10 cellular contexts compared by ENCODE assay signal in genomic region chr2:101793277-101793969, GRCh38.
DNase-seq lines count a peak whose midpoint lies in the region; ATAC-seq and TF ChIP-seq lines count a peak whose summit lies in the region.
"Had no signal": no experiment of that assay in that cellular context is flagged by ENCODE, and none has a peak within 500 bp of the region (broad histone marks: within the 10 kb centered on the region; RNA-seq: fewer than 3 reads in every experiment).

No MANE protein-coding gene starts in this region.

- H2AFZ ChIP-seq in H9 (ENCODE audit: low read length), result no peak overlapping the region
- no peak overlapping the region for H2AFZ ChIP-seq in smooth muscle cell (ENCODE audit: low read depth)

- no peak overlapping the region for H2BK20ac ChIP-seq in H9 (ENCODE audit: low read depth, low read length, poor library complexity, severe bottlenecking)

- POLR2A ChIA-PET in T-cell (lab: Charles Lee), result no interaction called here

- no peaks in the 10 kb centered on the region for H3K27me3 ChIP-seq in H9 (ENCODE audit: insufficient read depth, low read length)
- H3K27me3 ChIP-seq in smooth muscle cell (ENCODE audit: low read depth), result no peaks in the 10 kb centered on the region

- H4K5ac ChIP-seq in H9 (ENCODE audit: insufficient read length, low read depth, low read length), result no peak overlapping the region

- H3K79me2 ChIP-seq in H9 (ENCODE audit: insufficient read depth, low read length) (peaks cover 15% of the 10 kb centered on the region; the same call in 1 of the 2 replicates), smooth muscle cell (ENCODE audit: low read depth) (peaks cover 99% of the 10 kb centered on the region)

- H3K4me2 ChIP-seq in H9 (ENCODE audit: insufficient read depth, insufficient read length, low read length), result no peak overlapping the region
- H3K4me2 ChIP-seq in smooth muscle cell, result no peak overlapping the region

- H3K27me3 Mint-ChIP-seq in H9 (ENCODE audit: low read depth) (no peaks in the 10 kb centered on the region), T-cell (no peaks in the 10 kb centered on the region)
- H3K27me3 Mint-ChIP-seq: stimulated activated naive CD8-positive, alpha-beta T cell treated with anti-CD3 and anti-CD28 coated beads, Interleukin-15, Interleukin-2, amounts not matched to agents 100 ng/mL and 50 ng/mL, for 24 hours had no signal

- no peak overlapping the region for H3K4me3 Mint-ChIP-seq in H9
- no peak overlapping the region for H3K4me3 Mint-ChIP-seq in T-cell
- H3K4me3 Mint-ChIP-seq: stimulated activated naive CD8-positive, alpha-beta T cell treated with anti-CD3 and anti-CD28 coated beads, Interleukin-15, Interleukin-2, amounts not matched to agents 100 ng/mL and 50 ng/mL, for 24 hours had no signal

- H3K4me1 ChIP-seq in H9 (ENCODE audit: insufficient read depth, low read length), result peaks cover 3% of the 10 kb centered on the region; the same call in 1 of the 2 replicates
- H3K4me1 ChIP-seq in smooth muscle cell (ENCODE audit: low read depth), result peaks cover 6% of the 10 kb centered on the region

- no peaks in the 10 kb centered on the region for H3K79me1 ChIP-seq in H9 (ENCODE audit: insufficient read depth, low read depth, low read length, poor library complexity, severe bottlenecking)

- no peak overlapping the region for H3T11ph ChIP-seq in H9 (ENCODE audit: low read length)

- no peaks in the 10 kb centered on the region for H3K36me3 ChIP-seq in smooth muscle cell (ENCODE audit: low read depth)

- no peaks in the 10 kb centered on the region for H3F3A ChIP-seq in smooth muscle cell (ENCODE audit: low read depth)

- no peak overlapping the region for H3K23ac ChIP-seq in H9 (ENCODE audit: insufficient read length, low read depth, low read length)

- H3K36me3 Mint-ChIP-seq in H9 (ENCODE audit: insufficient read depth in 1 of 3, low read depth in 3 of 3) (peaks cover 0 to 13% (median 5%) of the 10 kb centered on the region in 3 experiments; a peak in 5 of 7 replicates), T-cell (peaks cover 22% of the 10 kb centered on the region)

- no peak overlapping the region for H2AK5ac ChIP-seq in H9 (ENCODE audit: insufficient read length, low read length)

- H3K9me3 ChIP-seq in H9 (ENCODE audit: control insufficient read depth, low read depth, low read length) (no peaks in the 10 kb centered on the region), smooth muscle cell (replicated peaks; ENCODE audit: low read depth) (no peaks in the 10 kb centered on the region)

- no peak overlapping the region for H3K4me3 ChIP-seq in smooth muscle cell

- peaks cover 16 to 32% of the 10 kb centered on the region in 2 experiments for H3K4me1 Mint-ChIP-seq in H9
- H3K4me1 Mint-ChIP-seq in T-cell, result peaks cover 77 to 91% (median 83%) of the 10 kb centered on the region in 3 donors

- H3K27ac ChIP-seq in H9 (ENCODE audit: insufficient read length, low read depth, low read length), result no peak overlapping the region
- no peak overlapping the region for H3K27ac ChIP-seq in smooth muscle cell (ENCODE audit: low read depth)
- H3K27ac ChIP-seq: VCaP had no signal

- TF ChIP-seq CTCF in H9 (conservative IDR thresholded peaks at IDR 0.05) (peak; percentile 62), smooth muscle cell (IDR thresholded peaks at IDR 0.05; ENCODE audit: borderline replicate concordance, insufficient read depth, poor library complexity, severe bottlenecking) (peak; percentile 7)

- no peak overlapping the region for H2BK120ac ChIP-seq in H9 (ENCODE audit: low read depth, low read length, poor library complexity, severe bottlenecking)

- CTCF ChIA-PET in T-cell (lab: Charles Lee), result interaction anchor here in 1 of 2 donors (0.7 kb wide), 1 partner anchor 213 kb away, joined by 7 read pairs; no protein-coding TSS in a partner anchor

- H3K4ac ChIP-seq in H9 (ENCODE audit: low read depth, low read length), result no peak overlapping the region

- no peak overlapping the region for H3K56ac ChIP-seq in H9 (ENCODE audit: insufficient read length, low read depth, low read length)

- no peak overlapping the region for H2BK5ac ChIP-seq in H9 (ENCODE audit: insufficient read length, low read length)

- H4K8ac ChIP-seq in H9 (replicated peaks; ENCODE audit: insufficient read length, low read depth, low read length), result no peak overlapping the region

- no peak overlapping the region for H3K18ac ChIP-seq in H9 (ENCODE audit: insufficient read length, low read depth, low read length)

- H3K9me3 Mint-ChIP-seq in H9 (no peaks in the 10 kb centered on the region), T-cell (no peaks in the 10 kb centered on the region)
- H3K9me3 Mint-ChIP-seq: stimulated activated naive CD8-positive, alpha-beta T cell treated with anti-CD3 and anti-CD28 coated beads, Interleukin-15, Interleukin-2, amounts not matched to agents 100 ng/mL and 50 ng/mL, for 24 hours had no signal

- peak; percentile 81 for DNase-seq in H9
- DNase-seq in T-cell, result peak in 6 of 34 experiments; percentile 6 to 25 (median 15)
- peak; percentile 49 for DNase-seq in left ventricle myocardium superior
- DNase-seq in smooth muscle cell (lab: John Stamatoyannopoulos, UW; ENCODE audit: unreplicated experiment), result no peak
- DNase-seq in ureter (ENCODE audit: low spot score), result no peak
- no peak for DNase-seq in cortex of kidney (lab: John Stamatoyannopoulos, UW)
- no peak for DNase-seq in activated gamma-delta T cell treated with Interleukin-2 at 50 U/mL for 16 hours

- no CpG with 5 or more reads among the region's 3 CpGs for WGBS in H9 (ENCODE audit: extremely low coverage, insufficient read length, low lambda C conversion rate)
- 84% methylated on average over 3 of the region's 3 CpGs for WGBS in smooth muscle cell (ENCODE audit: low lambda C conversion rate)

- H3K27ac Mint-ChIP-seq in H9 (peak overlapping the region in 1 of 3 experiments; percentile 64; a peak in 2 of 7 replicates), T-cell (peak overlapping the region; percentile 12 to 56)
- H3K27ac Mint-ChIP-seq: stimulated activated naive CD8-positive, alpha-beta T cell treated with anti-CD3 and anti-CD28 coated beads, Interleukin-15, Interleukin-2, amounts not matched to agents 100 ng/mL and 50 ng/mL, for 24 hours had no signal

- ATAC-seq in T-cell (replicated peaks in 1 of 4) (peak in 1 of 4 experiments; percentile 44), left ventricle myocardium superior (peak; percentile 44), GM19351 (IDR thresholded peaks at IDR 0.05; ENCODE audit: unreplicated experiment) (no peak)

- intact Hi-C loops in left ventricle myocardium superior (cut with micrococcal nuclease), result no loop called here

- no peak overlapping the region for H2BK15ac ChIP-seq in H9 (ENCODE audit: low read depth, low read length)

- H4K20me1 ChIP-seq in H9 (ENCODE audit: control insufficient read depth, insufficient read depth, insufficient read length), result no peaks in the 10 kb centered on the region
- peaks cover 98% of the 10 kb centered on the region for H4K20me1 ChIP-seq in smooth muscle cell (ENCODE audit: low read depth)

- H3K9ac ChIP-seq in H9 (ENCODE audit: extremely low read depth, insufficient read length, low read length), result no peak overlapping the region
- H3K9ac ChIP-seq in smooth muscle cell (ENCODE audit: low read depth), result no peak overlapping the region

- H3K23me2 ChIP-seq in H9 (ENCODE audit: insufficient read length, low read depth, low read length, poor library complexity, severe bottlenecking), result no peaks in the 10 kb centered on the region

- H2BK12ac ChIP-seq in H9 (ENCODE audit: insufficient read length, low read depth, low read length), result no peak overlapping the region

- H3K14ac ChIP-seq in H9 (ENCODE audit: insufficient read depth, low read length), result no peak overlapping the region

- H4K91ac ChIP-seq in H9 (ENCODE audit: insufficient read length, low read depth, low read length), result no peak overlapping the region

Comparison
In these comparisons a context has a peak if more than half of its experiments do, and no peak if none do; other contexts are left out.
1. DNase-seq: peak in H9 (single experiment) and left ventricle myocardium superior (single experiment); none in smooth muscle cell (single experiment), ureter (single experiment), cortex of kidney (single experiment) and activated gamma-delta T cell treated with Interleukin-2 at 50 U/mL for 16 hours (single experiment).